1 cellular context compared by ENCODE assay signal in genomic region chr19:46860125-46860845, GRCh38.
TF ChIP-seq lines count a peak whose summit lies in the region.

No MANE protein-coding gene starts in this region.

TF ChIP-seq in HepG2, 621 proteins besides CTCF, POLR2A, EP300 and RAD21 (continued from another document and continues in another):
- TF ChIP-seq, protein P1, sequence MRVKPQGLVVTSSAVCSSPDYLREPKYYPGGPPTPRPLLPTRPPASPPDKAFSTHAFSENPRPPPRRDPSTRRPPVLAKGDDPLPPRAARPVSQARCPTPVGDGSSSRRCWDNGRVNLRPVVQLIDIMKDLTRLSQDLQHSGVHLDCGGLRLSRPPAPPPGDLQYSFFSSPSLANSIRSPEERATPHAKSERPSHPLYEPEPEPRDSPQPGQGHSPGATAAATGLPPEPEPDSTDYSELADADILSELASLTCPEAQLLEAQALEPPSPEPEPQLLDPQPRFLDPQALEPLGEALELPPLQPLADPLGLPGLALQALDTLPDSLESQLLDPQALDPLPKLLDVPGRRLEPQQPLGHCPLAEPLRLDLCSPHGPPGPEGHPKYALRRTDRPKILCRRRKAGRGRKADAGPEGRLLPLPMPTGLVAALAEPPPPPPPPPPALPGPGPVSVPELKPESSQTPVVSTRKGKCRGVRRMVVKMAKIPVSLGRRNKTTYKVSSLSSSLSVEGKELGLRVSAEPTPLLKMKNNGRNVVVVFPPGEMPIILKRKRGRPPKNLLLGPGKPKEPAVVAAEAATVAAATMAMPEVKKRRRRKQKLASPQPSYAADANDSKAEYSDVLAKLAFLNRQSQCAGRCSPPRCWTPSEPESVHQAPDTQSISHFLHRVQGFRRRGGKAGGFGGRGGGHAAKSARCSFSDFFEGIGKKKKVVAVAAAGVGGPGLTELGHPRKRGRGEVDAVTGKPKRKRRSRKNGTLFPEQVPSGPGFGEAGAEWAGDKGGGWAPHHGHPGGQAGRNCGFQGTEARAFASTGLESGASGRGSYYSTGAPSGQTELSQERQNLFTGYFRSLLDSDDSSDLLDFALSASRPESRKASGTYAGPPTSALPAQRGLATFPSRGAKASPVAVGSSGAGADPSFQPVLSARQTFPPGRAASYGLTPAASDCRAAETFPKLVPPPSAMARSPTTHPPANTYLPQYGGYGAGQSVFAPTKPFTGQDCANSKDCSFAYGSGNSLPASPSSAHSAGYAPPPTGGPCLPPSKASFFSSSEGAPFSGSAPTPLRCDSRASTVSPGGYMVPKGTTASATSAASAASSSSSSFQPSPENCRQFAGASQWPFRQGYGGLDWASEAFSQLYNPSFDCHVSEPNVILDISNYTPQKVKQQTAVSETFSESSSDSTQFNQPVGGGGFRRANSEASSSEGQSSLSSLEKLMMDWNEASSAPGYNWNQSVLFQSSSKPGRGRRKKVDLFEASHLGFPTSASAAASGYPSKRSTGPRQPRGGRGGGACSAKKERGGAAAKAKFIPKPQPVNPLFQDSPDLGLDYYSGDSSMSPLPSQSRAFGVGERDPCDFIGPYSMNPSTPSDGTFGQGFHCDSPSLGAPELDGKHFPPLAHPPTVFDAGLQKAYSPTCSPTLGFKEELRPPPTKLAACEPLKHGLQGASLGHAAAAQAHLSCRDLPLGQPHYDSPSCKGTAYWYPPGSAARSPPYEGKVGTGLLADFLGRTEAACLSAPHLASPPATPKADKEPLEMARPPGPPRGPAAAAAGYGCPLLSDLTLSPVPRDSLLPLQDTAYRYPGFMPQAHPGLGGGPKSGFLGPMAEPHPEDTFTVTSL (CRISPR knock-in tag; IDR thresholded peaks at IDR 0.05; ENCODE audit: borderline replicate concordance) = no peak
- TF ChIP-seq YY1 (IDR thresholded peaks at IDR 0.05; ENCODE audit: insufficient read depth, insufficient replicate concordance, low read depth, low read length) (peak; percentile 2), KLF6 (CRISPR knock-in tag; IDR thresholded peaks at IDR 0.05) (no peak; the same call in 1 of the 2 replicates), MTF2 (CRISPR knock-in tag; IDR thresholded peaks at IDR 0.05; ENCODE audit: borderline replicate concordance) (no peak), ZNF142 (CRISPR knock-in tag; IDR thresholded peaks at IDR 0.05) (peak; percentile 85), MBD4 (IDR thresholded peaks at IDR 0.05; ENCODE audit: borderline replicate concordance, low read length) (no peak), ZNF567 (CRISPR knock-in tag; IDR thresholded peaks at IDR 0.05; ENCODE audit: borderline replicate concordance) (no peak; the same call in 1 of the 2 replicates), ZNF207 (IDR thresholded peaks at IDR 0.05; ENCODE audit: borderline replicate concordance) (no peak), THAP11 (CRISPR knock-in tag; IDR thresholded peaks at IDR 0.05) (peak; percentile 82), HOXA9 (CRISPR knock-in tag; IDR thresholded peaks at IDR 0.05; ENCODE audit: borderline replicate concordance) (peak; percentile 88; the same call in 1 of the 2 replicates), ELF1 (CRISPR knock-in tag; IDR thresholded peaks at IDR 0.05) (peak; percentile 89), LCORL (IDR thresholded peaks at IDR 0.05) (no peak), LCORL (CRISPR knock-in tag; IDR thresholded peaks at IDR 0.05) (no peak; the same call in 1 of the 2 replicates), ONECUT2 (CRISPR knock-in tag; IDR thresholded peaks at IDR 0.05) (no peak), ZNF552 (CRISPR knock-in tag; IDR thresholded peaks at IDR 0.05; ENCODE audit: borderline replicate concordance) (peak; percentile 51; the same call in 1 of the 2 replicates), TOE1 (CRISPR knock-in tag; IDR thresholded peaks at IDR 0.05) (no peak; the same call in 1 of the 2 replicates), ZNF788 (CRISPR knock-in tag; IDR thresholded peaks at IDR 0.05; ENCODE audit: borderline replicate concordance) (peak; percentile 69; the same call in 1 of the 2 replicates), ZNF878 (CRISPR knock-in tag; IDR thresholded peaks at IDR 0.05) (peak; percentile 94; the same call in 1 of the 2 replicates), FOXJ3 (CRISPR knock-in tag; IDR thresholded peaks at IDR 0.05; ENCODE audit: borderline replicate concordance) (0 out of 2 replicates have a peak, but pooled peaks have one; percentile 9), ZNF749 (CRISPR knock-in tag; IDR thresholded peaks at IDR 0.05; ENCODE audit: borderline replicate concordance) (peak; percentile 68; the same call in 1 of the 2 replicates)
- TF ChIP-seq, protein P2, sequence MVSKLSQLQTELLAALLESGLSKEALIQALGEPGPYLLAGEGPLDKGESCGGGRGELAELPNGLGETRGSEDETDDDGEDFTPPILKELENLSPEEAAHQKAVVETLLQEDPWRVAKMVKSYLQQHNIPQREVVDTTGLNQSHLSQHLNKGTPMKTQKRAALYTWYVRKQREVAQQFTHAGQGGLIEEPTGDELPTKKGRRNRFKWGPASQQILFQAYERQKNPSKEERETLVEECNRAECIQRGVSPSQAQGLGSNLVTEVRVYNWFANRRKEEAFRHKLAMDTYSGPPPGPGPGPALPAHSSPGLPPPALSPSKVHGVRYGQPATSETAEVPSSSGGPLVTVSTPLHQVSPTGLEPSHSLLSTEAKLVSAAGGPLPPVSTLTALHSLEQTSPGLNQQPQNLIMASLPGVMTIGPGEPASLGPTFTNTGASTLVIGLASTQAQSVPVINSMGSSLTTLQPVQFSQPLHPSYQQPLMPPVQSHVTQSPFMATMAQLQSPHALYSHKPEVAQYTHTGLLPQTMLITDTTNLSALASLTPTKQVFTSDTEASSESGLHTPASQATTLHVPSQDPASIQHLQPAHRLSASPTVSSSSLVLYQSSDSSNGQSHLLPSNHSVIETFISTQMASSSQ (IDR thresholded peaks at IDR 0.05; ENCODE audit: low read depth) = no peak
- TF ChIP-seq, protein P2 (CRISPR knock-in tag; IDR thresholded peaks at IDR 0.05; ENCODE audit: borderline replicate concordance) = peak; percentile 81; the same call in 1 of the 2 replicates
- TF ChIP-seq, protein P3, sequence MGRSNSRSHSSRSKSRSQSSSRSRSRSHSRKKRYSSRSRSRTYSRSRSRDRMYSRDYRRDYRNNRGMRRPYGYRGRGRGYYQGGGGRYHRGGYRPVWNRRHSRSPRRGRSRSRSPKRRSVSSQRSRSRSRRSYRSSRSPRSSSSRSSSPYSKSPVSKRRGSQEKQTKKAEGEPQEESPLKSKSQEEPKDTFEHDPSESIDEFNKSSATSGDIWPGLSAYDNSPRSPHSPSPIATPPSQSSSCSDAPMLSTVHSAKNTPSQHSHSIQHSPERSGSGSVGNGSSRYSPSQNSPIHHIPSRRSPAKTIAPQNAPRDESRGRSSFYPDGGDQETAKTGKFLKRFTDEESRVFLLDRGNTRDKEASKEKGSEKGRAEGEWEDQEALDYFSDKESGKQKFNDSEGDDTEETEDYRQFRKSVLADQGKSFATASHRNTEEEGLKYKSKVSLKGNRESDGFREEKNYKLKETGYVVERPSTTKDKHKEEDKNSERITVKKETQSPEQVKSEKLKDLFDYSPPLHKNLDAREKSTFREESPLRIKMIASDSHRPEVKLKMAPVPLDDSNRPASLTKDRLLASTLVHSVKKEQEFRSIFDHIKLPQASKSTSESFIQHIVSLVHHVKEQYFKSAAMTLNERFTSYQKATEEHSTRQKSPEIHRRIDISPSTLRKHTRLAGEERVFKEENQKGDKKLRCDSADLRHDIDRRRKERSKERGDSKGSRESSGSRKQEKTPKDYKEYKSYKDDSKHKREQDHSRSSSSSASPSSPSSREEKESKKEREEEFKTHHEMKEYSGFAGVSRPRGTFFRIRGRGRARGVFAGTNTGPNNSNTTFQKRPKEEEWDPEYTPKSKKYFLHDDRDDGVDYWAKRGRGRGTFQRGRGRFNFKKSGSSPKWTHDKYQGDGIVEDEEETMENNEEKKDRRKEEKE (IDR thresholded peaks at IDR 0.05) = no peak
- TF ChIP-seq, protein P4, sequence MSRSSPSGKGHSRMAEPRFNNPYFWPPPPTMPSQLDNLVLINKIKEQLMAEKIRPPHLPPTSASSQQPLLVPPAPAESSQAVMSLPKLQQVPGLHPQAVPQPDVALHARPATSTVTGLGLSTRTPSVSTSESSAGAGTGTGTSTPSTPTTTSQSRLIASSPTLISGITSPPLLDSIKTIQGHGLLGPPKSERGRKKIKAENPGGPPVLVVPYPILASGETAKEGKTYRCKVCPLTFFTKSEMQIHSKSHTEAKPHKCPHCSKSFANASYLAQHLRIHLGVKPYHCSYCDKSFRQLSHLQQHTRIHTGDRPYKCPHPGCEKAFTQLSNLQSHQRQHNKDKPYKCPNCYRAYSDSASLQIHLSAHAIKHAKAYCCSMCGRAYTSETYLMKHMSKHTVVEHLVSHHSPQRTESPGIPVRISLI (CRISPR knock-in tag; IDR thresholded peaks at IDR 0.05; ENCODE audit: borderline replicate concordance) = peak; percentile 63; the same call in 1 of the 2 replicates
- TF ChIP-seq, protein P5, sequence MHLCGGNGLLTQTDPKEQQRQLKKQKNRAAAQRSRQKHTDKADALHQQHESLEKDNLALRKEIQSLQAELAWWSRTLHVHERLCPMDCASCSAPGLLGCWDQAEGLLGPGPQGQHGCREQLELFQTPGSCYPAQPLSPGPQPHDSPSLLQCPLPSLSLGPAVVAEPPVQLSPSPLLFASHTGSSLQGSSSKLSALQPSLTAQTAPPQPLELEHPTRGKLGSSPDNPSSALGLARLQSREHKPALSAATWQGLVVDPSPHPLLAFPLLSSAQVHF (CRISPR knock-in tag; IDR thresholded peaks at IDR 0.05) = peak; percentile 91
- TF ChIP-seq, protein P6, sequence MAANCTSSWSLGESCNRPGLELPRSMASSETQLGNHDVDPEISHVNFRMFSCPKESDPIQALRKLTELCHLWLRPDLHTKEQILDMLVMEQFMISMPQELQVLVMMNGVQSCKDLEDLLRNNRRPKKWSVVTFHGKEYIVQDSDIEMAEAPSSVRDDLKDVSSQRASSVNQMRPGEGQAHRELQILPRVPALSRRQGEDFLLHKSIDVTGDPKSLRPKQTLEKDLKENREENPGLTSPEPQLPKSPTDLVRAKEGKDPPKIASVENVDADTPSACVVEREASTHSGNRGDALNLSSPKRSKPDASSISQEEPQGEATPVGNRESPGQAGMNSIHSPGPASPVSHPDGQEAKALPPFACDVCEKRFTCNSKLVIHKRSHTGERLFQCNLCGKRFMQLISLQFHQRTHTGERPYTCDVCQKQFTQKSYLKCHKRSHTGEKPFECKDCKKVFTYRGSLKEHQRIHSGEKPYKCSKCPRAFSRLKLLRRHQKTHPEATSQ (CRISPR knock-in tag; IDR thresholded peaks at IDR 0.05; ENCODE audit: borderline replicate concordance) = no peak
- TF ChIP-seq, protein P7, sequence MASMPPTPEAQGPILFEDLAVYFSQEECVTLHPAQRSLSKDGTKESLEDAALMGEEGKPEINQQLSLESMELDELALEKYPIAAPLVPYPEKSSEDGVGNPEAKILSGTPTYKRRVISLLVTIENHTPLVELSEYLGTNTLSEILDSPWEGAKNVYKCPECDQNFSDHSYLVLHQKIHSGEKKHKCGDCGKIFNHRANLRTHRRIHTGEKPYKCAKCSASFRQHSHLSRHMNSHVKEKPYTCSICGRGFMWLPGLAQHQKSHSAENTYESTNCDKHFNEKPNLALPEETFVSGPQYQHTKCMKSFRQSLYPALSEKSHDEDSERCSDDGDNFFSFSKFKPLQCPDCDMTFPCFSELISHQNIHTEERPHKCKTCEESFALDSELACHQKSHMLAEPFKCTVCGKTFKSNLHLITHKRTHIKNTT (CRISPR knock-in tag; IDR thresholded peaks at IDR 0.05) = 0 out of 2 replicates have a peak, but pooled peaks have one; percentile 82
